12 cellular contexts compared by ENCODE assay signal in genomic region chr16:11738742-11739544, GRCh38. TPM values are rescaled to one million over a fixed set of nuclear protein-coding genes. Genes with fewer than 3 reads are reported as not detected.
DNase-seq lines count a peak whose midpoint lies in the region; ATAC-seq, FAIRE-seq and TF ChIP-seq lines count a peak whose summit lies in the region.
"Had no signal": no experiment of that assay in that cellular context is flagged by ENCODE, and none has a peak within 500 bp of the region (broad histone marks: within the 10 kb centered on the region; RNA-seq: fewer than 3 reads in every experiment).

No MANE protein-coding gene starts in this region.

- peak overlapping the region; percentile 84 to 98 (median 91) for H3K27ac Mint-ChIP-seq in CD4-positive, CD25-positive, alpha-beta regulatory T cell
- peak overlapping the region; percentile 98 for H3K27ac Mint-ChIP-seq in T-helper 17 cell
- peak overlapping the region in 3 of 9 donors; percentile 23 to 58 (median 37) for H3K27ac Mint-ChIP-seq in naive thymus-derived CD4-positive, alpha-beta T cell

- peaks cover 77% of the 10 kb centered on the region for H3K4me1 ChIP-seq in CD4-positive, CD25-positive, alpha-beta regulatory T cell (ENCODE audit: control insufficient read depth, insufficient read depth, low read length, poor library complexity, severe bottlenecking)
- peaks cover 26 to 28% of the 10 kb centered on the region in 2 donors for H3K4me1 ChIP-seq in naive thymus-derived CD4-positive, alpha-beta T cell (ENCODE audit: control insufficient read depth in 2 of 2, insufficient read depth in 2 of 2, low read length in 2 of 2)
- H3K4me1 ChIP-seq in upper lobe of left lung, result peaks cover 51 to 76% (median 60%) of the 10 kb centered on the region in 4 donors

- POLR2A ChIA-PET in naive thymus-derived CD4-positive, alpha-beta T cell (lab: Charles Lee), result interaction anchor here (0.9 to 1.0 kb wide), 3 partner anchors 58 to 794 kb away, joined by 3 to 4 read pairs (median 3); partner anchors contain the start of gene ZC3H7A

- peaks cover 32% of the 10 kb centered on the region for H3K36me3 ChIP-seq in CD4-positive, CD25-positive, alpha-beta regulatory T cell (ENCODE audit: control insufficient read depth, insufficient read depth, low read length)
- H3K36me3 ChIP-seq in naive thymus-derived CD4-positive, alpha-beta T cell (ENCODE audit: control insufficient read depth in 2 of 3, insufficient read depth in 3 of 3, low read length in 3 of 3), result peaks cover 5 to 41% (median 10%) of the 10 kb centered on the region in 3 experiments
- H3K36me3 ChIP-seq in upper lobe of left lung, result peaks cover 11 to 43% (median 24%) of the 10 kb centered on the region in 4 donors

- H3K27me3 ChIP-seq in CD4-positive, CD25-positive, alpha-beta regulatory T cell (ENCODE audit: control insufficient read depth, insufficient read depth, low read length), result no peaks in the 10 kb centered on the region
- no peaks in the 10 kb centered on the region for H3K27me3 ChIP-seq in naive thymus-derived CD4-positive, alpha-beta T cell (ENCODE audit: control insufficient read depth in 2 of 2, insufficient read depth in 2 of 2, low read length in 2 of 2)
- no peaks in the 10 kb centered on the region for H3K27me3 ChIP-seq in upper lobe of left lung
- H3K27me3 ChIP-seq: right atrium auricular region had no signal

- TF ChIP-seq POLR2A in GM12892 (IDR thresholded peaks at IDR 0.05; ENCODE audit: low read depth, low read length) (no peak), upper lobe of left lung (IDR thresholded peaks at IDR 0.05) (no peak)

- peak; percentile 58 for FAIRE-seq in GM12892 (lab: Jason Lieb, UNC)

- peak overlapping the region; percentile 90 to 98 (median 94) for H3K4me3 Mint-ChIP-seq in CD4-positive, CD25-positive, alpha-beta regulatory T cell
- H3K4me3 Mint-ChIP-seq in T-helper 17 cell, result peak overlapping the region; percentile 77
- peak overlapping the region; percentile 2 to 98 (median 83) for H3K4me3 Mint-ChIP-seq in naive thymus-derived CD4-positive, alpha-beta T cell

- H3K9me3 ChIP-seq in CD4-positive, CD25-positive, alpha-beta regulatory T cell (ENCODE audit: control insufficient read depth in 2 of 2, low read length in 2 of 2), result no peaks in the 10 kb centered on the region
- H3K9me3 ChIP-seq in T-helper 17 cell (ENCODE audit: control insufficient read depth, low read length, poor library complexity, severe bottlenecking) (no peaks in the 10 kb centered on the region), upper lobe of left lung (no peaks in the 10 kb centered on the region)
- no peaks in the 10 kb centered on the region for H3K9me3 ChIP-seq in naive thymus-derived CD4-positive, alpha-beta T cell (ENCODE audit: control insufficient read depth in 2 of 3, low read length in 3 of 3)
- H3K9me3 ChIP-seq: right atrium auricular region had no signal

- no peaks in the 10 kb centered on the region for H3K27me3 Mint-ChIP-seq in CD4-positive, CD25-positive, alpha-beta regulatory T cell
- no peaks in the 10 kb centered on the region for H3K27me3 Mint-ChIP-seq in T-helper 17 cell
- H3K27me3 Mint-ChIP-seq in naive thymus-derived CD4-positive, alpha-beta T cell, result no peaks in the 10 kb centered on the region

- H3K4me3 ChIP-seq in CD4-positive, CD25-positive, alpha-beta regulatory T cell (ENCODE audit: low read depth, low read length), result peak overlapping the region; percentile 82
- no peak overlapping the region for H3K4me3 ChIP-seq in naive thymus-derived CD4-positive, alpha-beta T cell (ENCODE audit: low read length)
- no peak overlapping the region for H3K4me3 ChIP-seq in upper lobe of left lung
- H3K4me3 ChIP-seq: right atrium auricular region had no signal

- H3K27ac ChIP-seq in CD4-positive, CD25-positive, alpha-beta regulatory T cell (ENCODE audit: insufficient read depth, low read length, poor library complexity, severe bottlenecking), result peak overlapping the region; percentile 59
- no peak overlapping the region for H3K27ac ChIP-seq in naive thymus-derived CD4-positive, alpha-beta T cell (ENCODE audit: low read depth, low read length)
- H3K27ac ChIP-seq in upper lobe of left lung, result no peak overlapping the region

- WGBS in upper lobe of left lung, 2 donors, result 84 to 93% methylated on average over 15 of the region's 15 CpGs

- intact Hi-C loops in naive thymus-derived CD4-positive, alpha-beta T cell (cut with micrococcal nuclease), result no loop called here

- H3K9me3 Mint-ChIP-seq in CD4-positive, CD25-positive, alpha-beta regulatory T cell, result no peaks in the 10 kb centered on the region
- H3K9me3 Mint-ChIP-seq in naive thymus-derived CD4-positive, alpha-beta T cell, result no peaks in the 10 kb centered on the region

- no peak for TF ChIP-seq EP300 in upper lobe of left lung (IDR thresholded peaks at IDR 0.05)

- peak in 1 of 3 donors; percentile 63 for DNase-seq in CD4-positive, CD25-positive, alpha-beta regulatory T cell
- no peak for DNase-seq in GM12892 (ENCODE audit: insufficient read length)
- no peak for DNase-seq in T-helper 17 cell
- DNase-seq in naive thymus-derived CD4-positive, alpha-beta T cell, result no peak
- no peak for DNase-seq in upper lobe of left lung
- DNase-seq: activated gamma-delta T cell, HCEC 1CT, NCI-H187 had no signal

- ATAC-seq in CD4-positive, CD25-positive, alpha-beta regulatory T cell (ENCODE audit: low read depth in 2 of 2), result no peak
- no peak for ATAC-seq in T-helper 17 cell
- ATAC-seq in naive thymus-derived CD4-positive, alpha-beta T cell, result no peak
- ATAC-seq in GM21447 (IDR thresholded peaks at IDR 0.05; ENCODE audit: unreplicated experiment), result no peak
- ATAC-seq in HG02588 (IDR thresholded peaks at IDR 0.05; ENCODE audit: unreplicated experiment), result no peak
- no peak for ATAC-seq in HG03378 (IDR thresholded peaks at IDR 0.05; ENCODE audit: unreplicated experiment)
- no peak for ATAC-seq in upper lobe of left lung (ENCODE audit: low FRiP score in 2 of 2)

- peaks cover 31% of the 10 kb centered on the region for H3K36me3 Mint-ChIP-seq in CD4-positive, CD25-positive, alpha-beta regulatory T cell
- peaks cover 6% of the 10 kb centered on the region for H3K36me3 Mint-ChIP-seq in T-helper 17 cell (ENCODE audit: low read depth)
- peaks cover 11 to 29% (median 15%) of the 10 kb centered on the region in 5 donors for H3K36me3 Mint-ChIP-seq in naive thymus-derived CD4-positive, alpha-beta T cell

- H3K4me1 Mint-ChIP-seq in CD4-positive, CD25-positive, alpha-beta regulatory T cell, result peaks cover 61 to 87% (median 67%) of the 10 kb centered on the region in 4 donors
- peaks cover 46% of the 10 kb centered on the region for H3K4me1 Mint-ChIP-seq in T-helper 17 cell
- H3K4me1 Mint-ChIP-seq in naive thymus-derived CD4-positive, alpha-beta T cell, result peaks cover 57 to 81% (median 63%) of the 10 kb centered on the region in 7 donors

- CTCF ChIA-PET in naive thymus-derived CD4-positive, alpha-beta T cell (lab: Charles Lee), result no interaction called here

- TF ChIP-seq CTCF in upper lobe of left lung (IDR thresholded peaks at IDR 0.05), result no peak

RNA-seq across cellular contexts. Expression of gene TXNDC11, which starts 3.7 kb away (rescaled TPM):
- 178 TPM for total RNA-seq in CD4-positive, CD25-positive, alpha-beta regulatory T cell
- polyA plus RNA-seq in CD4-positive, CD25-positive, alpha-beta regulatory T cell, result 10 to 100 TPM; 64.9 to 77.2 (median 70.0) TPM
- polyA plus RNA-seq in GM12892 (2012; ENCODE audit: missing spikeins), result 37.2 TPM
- total RNA-seq in T-helper 17 cell (100 to 1,000 TPM in 1 of 2 donors, 10 to 100 TPM in 1; 87.5 to 103 TPM), upper lobe of left lung (100 to 1,000 TPM in 5 of 6 donors, 10 to 100 TPM in 1; 81.2 to 148 (median 117) TPM)
- 10 to 100 TPM; 41.2 to 80.5 (median 55.1) TPM for total RNA-seq in naive thymus-derived CD4-positive, alpha-beta T cell
- polyA plus RNA-seq in naive thymus-derived CD4-positive, alpha-beta T cell, result 10 to 100 TPM; 36.7 to 60.3 TPM

RNA-seq across cellular contexts. Expression of gene ZC3H7A, which starts 58.1 kb away (rescaled TPM):
- 157 TPM for total RNA-seq in CD4-positive, CD25-positive, alpha-beta regulatory T cell
- polyA plus RNA-seq in CD4-positive, CD25-positive, alpha-beta regulatory T cell, result 10 to 100 TPM; 43.3 to 49.5 (median 47.5) TPM
- polyA plus RNA-seq in GM12892 (2012; ENCODE audit: missing spikeins), result 85.5 TPM
- total RNA-seq in T-helper 17 cell (100 to 1,000 TPM; 111 to 117 TPM), upper lobe of left lung (100 to 1,000 TPM in 2 of 6 donors, 10 to 100 TPM in 4; 52.7 to 142 (median 64.7) TPM)
- total RNA-seq in naive thymus-derived CD4-positive, alpha-beta T cell, result 100 to 1,000 TPM in 1 of 5 experiments, 10 to 100 TPM in 4; 86.9 to 102 (median 88.6) TPM
- 10 to 100 TPM; 40.1 to 44.9 TPM for polyA plus RNA-seq in naive thymus-derived CD4-positive, alpha-beta T cell
